ENCODE assay signal across 20 cellular contexts in genomic region chr10:3570855-3571266, GRCh38.
DNase-seq lines count a peak whose midpoint lies in the region; ATAC-seq, FAIRE-seq and TF ChIP-seq lines count a peak whose summit lies in the region.
"Had no signal": no experiment of that assay in that cellular context is flagged by ENCODE, and none has a peak within 500 bp of the region (broad histone marks: within the 10 kb centered on the region; RNA-seq: fewer than 3 reads in every experiment).

No MANE protein-coding gene starts in this region.

- peaks cover 0 to 1% (median 0%) of the 10 kb centered on the region in 3 donors for H3K9me3 ChIP-seq in gastroesophageal sphincter
- peaks cover under 1% of the 10 kb centered on the region for H3K9me3 ChIP-seq in aorta (ENCODE audit: control insufficient read depth, low read length)
- H3K9me3 ChIP-seq in hepatocyte (ENCODE audit: low read depth): no peaks in the 10 kb centered on the region
- H3K9me3 ChIP-seq: Peyer's patch had no signal

- intact Hi-C loops in Right ventricle myocardium inferior (cut with DNase I) (loop anchor here (5.0 kb wide), 3 partner anchors 51 to 1091 kb away; no protein-coding TSS in a partner anchor), cardiac septum (cut with DNase I) (loop anchor here (5.0 kb wide), 1 partner anchor 69 kb away; no protein-coding TSS in a partner anchor), aorta (cut with DNase I) (no loop called here)

- in situ Hi-C loops in GM13976 (cut with MboI; ENCODE audit: low sequenced_read_pairs, unreplicated experiment): no loop called here

- H3K36me3 ChIP-seq in gastroesophageal sphincter: no peaks in the 10 kb centered on the region
- peaks cover 0 to 2% of the 10 kb centered on the region in 2 donors for H3K36me3 ChIP-seq in aorta (ENCODE audit: control insufficient read depth in 1 of 2, insufficient read depth in 2 of 2, low read length in 1 of 2)
- H3K36me3 ChIP-seq in hepatocyte (replicated peaks; ENCODE audit: insufficient read depth, low read depth): no peaks in the 10 kb centered on the region
- H3K36me3 ChIP-seq: Peyer's patch had no signal

- WGBS in gastroesophageal sphincter (ENCODE audit: low coverage in 1 of 2), 2 donors: 52% methylated on average over 6 of the region's 9 CpGs; no CpG with 5 or more reads in 1 of the 2 donors
- 26 to 28% methylated on average over 9 of the region's 9 CpGs for WGBS in aorta, 2 donors
- WGBS in hepatocyte (ENCODE audit: low lambda C conversion rate, missing lambda C conversion rate): 76% methylated on average over 9 of the region's 9 CpGs

- no peaks in the 10 kb centered on the region for H3K27me3 ChIP-seq in gastroesophageal sphincter
- no peaks in the 10 kb centered on the region for H3K27me3 ChIP-seq in aorta (ENCODE audit: control insufficient read depth in 1 of 2, insufficient read depth in 2 of 2, low read length in 1 of 2)
- no peaks in the 10 kb centered on the region for H3K27me3 ChIP-seq in hepatocyte
- H3K27me3 ChIP-seq: Peyer's patch had no signal

- ATAC-seq in Right ventricle myocardium inferior (peak; percentile 41), gastroesophageal sphincter (peak; percentile 66), omental fat pad (ENCODE audit: low FRiP score) (peak; percentile 32), aorta (ENCODE audit: low FRiP score) (peak; percentile 44)
- ATAC-seq: activated naive CD4-positive, alpha-beta T cell treated with anti-CD3 and anti-CD28 coated beads, Interleukin-2, amount 50 U/mL, for 72 hours; stimulated activated effector memory CD8-positive, alpha-beta T cell treated with anti-CD3 and anti-CD28 coated beads, Interleukin-12 subunit alpha, Interleukin-12 subunit beta, amount 100 ng/mL, for 72 hours had no signal

- H3K4me1 ChIP-seq in gastroesophageal sphincter (peaks cover 0 to 8% (median 0%) of the 10 kb centered on the region in 3 donors), aorta (ENCODE audit: control insufficient read depth in 1 of 2, insufficient read depth in 2 of 2, low read length in 2 of 2) (no peaks in the 10 kb centered on the region), hepatocyte (ENCODE audit: insufficient read depth) (no peaks in the 10 kb centered on the region)
- H3K4me1 ChIP-seq: Peyer's patch had no signal

- H3K4me3 ChIP-seq in gastroesophageal sphincter: no peak overlapping the region
- no peak overlapping the region for H3K4me3 ChIP-seq in aorta (ENCODE audit: low read length in 2 of 2)
- no peak overlapping the region for H3K4me3 ChIP-seq in hepatocyte
- H3K4me3 ChIP-seq: Peyer's patch had no signal

- H2AFZ ChIP-seq in hepatocyte: no peak overlapping the region

- H4K20me1 ChIP-seq in hepatocyte (ENCODE audit: insufficient read depth, poor library complexity, severe bottlenecking): no peaks in the 10 kb centered on the region

- no peaks in the 10 kb centered on the region for H3K9me2 ChIP-seq in hepatocyte (replicated peaks; ENCODE audit: insufficient read depth)

- no peak for TF ChIP-seq EP300 in gastroesophageal sphincter (IDR thresholded peaks at IDR 0.05)

- no peak overlapping the region for H3K4me2 ChIP-seq in hepatocyte

- DNase-seq in Right ventricle myocardium inferior (ENCODE audit: missing footprints) (no peak), cardiac septum (ENCODE audit: low spot score) (no peak), omental fat pad (ENCODE audit: low spot score) (no peak), aorta (peak; percentile 82 to 88), urothelium cell line (ENCODE audit: low spot score) (no peak), GM13976 (ENCODE audit: low spot score) (no peak), hepatocyte (ENCODE audit: low spot score) (no peak)
- DNase-seq: activated CD4-positive, alpha-beta T cell treated with anti-CD3 and anti-CD28 coated beads, Interleukin-2, amount 10 ng/mL, durations not matched to agents 7 days and 5 days; CD4-positive, CD25-positive, alpha-beta regulatory T cell; DMS53; H9; KG1; NCI-H1048; NCI-H2081; NCI-H526 treated with DMSO at 0.1 percent for 48 hours; Peyer's patch had no signal

- H3K27ac ChIP-seq in gastroesophageal sphincter: peak overlapping the region in 3 of 4 donors; percentile 41 to 63 (median 57)
- H3K27ac ChIP-seq in aorta (ENCODE audit: low read depth in 1 of 2, low read length in 2 of 2): no peak overlapping the region
- no peak overlapping the region for H3K27ac ChIP-seq in hepatocyte
- H3K27ac ChIP-seq: Peyer's patch had no signal

- no peaks in the 10 kb centered on the region for H3K79me2 ChIP-seq in hepatocyte

- no peak for FAIRE-seq in urothelium cell line (lab: Jason Lieb, UNC)
- FAIRE-seq: A204.1 had no signal

- TF ChIP-seq POLR2A in gastroesophageal sphincter (IDR thresholded peaks at IDR 0.05): no peak

- TF ChIP-seq CTCF in gastroesophageal sphincter (IDR thresholded peaks at IDR 0.05) (no peak), omental fat pad (IDR thresholded peaks at IDR 0.05) (no peak), GM13976 (IDR thresholded peaks at IDR 0.05; ENCODE audit: borderline replicate concordance, control extremely low read depth, extremely low read depth, insufficient read depth, missing control alignments) (no peak), hepatocyte (IDR thresholded peaks at IDR 0.05; ENCODE audit: poor library complexity) (no peak)

Comparison
In these comparisons a context has a peak if more than half of its experiments do, and no peak if none do; other contexts are left out.
1. DNase-seq: peak in aorta (2 of 2); none in Right ventricle myocardium inferior (single experiment), cardiac septum (single experiment), omental fat pad (single experiment), urothelium cell line (single experiment), GM13976 (single experiment) and hepatocyte (single experiment).
2. H3K27ac ChIP-seq: peak in gastroesophageal sphincter (3 of 4); none in aorta (0 of 2) and hepatocyte (single experiment).
3. intact Hi-C loops: an anchor here in Right ventricle myocardium inferior (5.0 kb wide) and cardiac septum (5.0 kb wide); none called in aorta.
4. Peak in every context shown above with its lines, with median percentiles within 50 percentile points of each other: ATAC-seq.